ENCODE assay signal across 1 cellular context in genomic region chr4:82746705-82747567, GRCh38.
TF ChIP-seq lines count a peak whose summit lies in the region.

No MANE protein-coding gene starts in this region.

TF ChIP-seq in K562, 482 proteins besides CTCF, POLR2A, EP300 and RAD21:
- TF ChIP-seq, protein P1, sequence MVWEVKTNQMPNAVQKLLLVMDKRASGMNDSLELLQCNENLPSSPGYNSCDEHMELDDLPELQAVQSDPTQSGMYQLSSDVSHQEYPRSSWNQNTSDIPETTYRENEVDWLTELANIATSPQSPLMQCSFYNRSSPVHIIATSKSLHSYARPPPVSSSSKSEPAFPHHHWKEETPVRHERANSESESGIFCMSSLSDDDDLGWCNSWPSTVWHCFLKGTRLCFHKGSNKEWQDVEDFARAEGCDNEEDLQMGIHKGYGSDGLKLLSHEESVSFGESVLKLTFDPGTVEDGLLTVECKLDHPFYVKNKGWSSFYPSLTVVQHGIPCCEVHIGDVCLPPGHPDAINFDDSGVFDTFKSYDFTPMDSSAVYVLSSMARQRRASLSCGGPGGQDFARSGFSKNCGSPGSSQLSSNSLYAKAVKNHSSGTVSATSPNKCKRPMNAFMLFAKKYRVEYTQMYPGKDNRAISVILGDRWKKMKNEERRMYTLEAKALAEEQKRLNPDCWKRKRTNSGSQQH (CRISPR knock-in tag; IDR thresholded peaks at IDR 0.05): peak; percentile 68; the same call in 1 of the 2 replicates
- TF ChIP-seq TFAP4 (CRISPR knock-in tag; IDR thresholded peaks at IDR 0.05; ENCODE audit: borderline replicate concordance) (no peak), MECOM (CRISPR knock-in tag; IDR thresholded peaks at IDR 0.05) (no peak), ETS1 (conservative IDR thresholded peaks at IDR 0.05; ENCODE audit: control insufficient read depth, low read depth, low read length) (0 out of 2 replicates have a peak, but pooled peaks have one; percentile 42), KDM4B (IDR thresholded peaks at IDR 0.05; ENCODE audit: borderline replicate concordance in 2 of 2, low read depth in 1 of 2) (peak in 1 of 2 experiments; percentile 66; a peak in 1 of 4 replicates), NONO (IDR thresholded peaks at IDR 0.05; ENCODE audit: low read depth in 2 of 2, low read length in 1 of 2) (0 out of 4 replicates have a peak, but pooled peaks of 1 of the 2 experiments have one; percentile 19), RNF2 (IDR thresholded peaks at IDR 0.05) (peak; percentile 44; the same call in 1 of the 2 replicates), POLR2AphosphoS5 (IDR thresholded peaks at IDR 0.05; ENCODE audit: control insufficient read depth, insufficient read depth, low read depth, low read length) (peak; percentile 97), SUPT5H (IDR thresholded peaks at IDR 0.05) (peak; percentile 41; the same call in 1 of the 2 replicates), BCOR (IDR thresholded peaks at IDR 0.05) (no peak), BCLAF1 (IDR thresholded peaks at IDR 0.05; ENCODE audit: borderline replicate concordance in 1 of 2, control insufficient read depth in 1 of 2, low read depth in 2 of 2, low read length in 1 of 2) (peak in 1 of 2 experiments; percentile 75; a peak in 1 of 4 replicates), JUND (IDR thresholded peaks at IDR 0.05; ENCODE audit: borderline replicate concordance, low read depth, low read length) (no peak), JUND (tag; IDR thresholded peaks at IDR 0.05; ENCODE audit: borderline replicate concordance, low read depth, low read length) (no peak), HNRNPUL1 (IDR thresholded peaks at IDR 0.05; ENCODE audit: low read length) (no peak), POLR2G (IDR thresholded peaks at IDR 0.05; ENCODE audit: low read depth, low read length) (peak; percentile 57), PML (IDR thresholded peaks at IDR 0.05; ENCODE audit: low read length) (peak; percentile 93), ZNF121 (CRISPR knock-in tag; conservative IDR thresholded peaks at IDR 0.05) (no peak), GTF2A2 (tag; IDR thresholded peaks at IDR 0.05) (peak; percentile 69; the same call in 1 of the 2 replicates), ZFP36 (IDR thresholded peaks at IDR 0.05; ENCODE audit: low read depth, low read length, partially characterized antibody) (no peak), IRF9 (tag; IDR thresholded peaks at IDR 0.05) (no peak), CBX1 (IDR thresholded peaks at IDR 0.05; ENCODE audit: low read depth) (peak; percentile 91), TBP (optimal IDR thresholded peaks at IDR 0.05; ENCODE audit: low read depth, low read length) (peak; percentile 83), ZBED1 (IDR thresholded peaks at IDR 0.05) (peak; percentile 71; the same call in 1 of the 2 replicates), RBFOX2 (IDR thresholded peaks at IDR 0.05; ENCODE audit: low read depth, low read length) (peak; percentile 70)
- TF ChIP-seq, protein P2, sequence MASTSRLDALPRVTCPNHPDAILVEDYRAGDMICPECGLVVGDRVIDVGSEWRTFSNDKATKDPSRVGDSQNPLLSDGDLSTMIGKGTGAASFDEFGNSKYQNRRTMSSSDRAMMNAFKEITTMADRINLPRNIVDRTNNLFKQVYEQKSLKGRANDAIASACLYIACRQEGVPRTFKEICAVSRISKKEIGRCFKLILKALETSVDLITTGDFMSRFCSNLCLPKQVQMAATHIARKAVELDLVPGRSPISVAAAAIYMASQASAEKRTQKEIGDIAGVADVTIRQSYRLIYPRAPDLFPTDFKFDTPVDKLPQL (IDR thresholded peaks at IDR 0.05; ENCODE audit: extremely low read depth, insufficient read length): peak; percentile 53
- TF ChIP-seq, protein P3, sequence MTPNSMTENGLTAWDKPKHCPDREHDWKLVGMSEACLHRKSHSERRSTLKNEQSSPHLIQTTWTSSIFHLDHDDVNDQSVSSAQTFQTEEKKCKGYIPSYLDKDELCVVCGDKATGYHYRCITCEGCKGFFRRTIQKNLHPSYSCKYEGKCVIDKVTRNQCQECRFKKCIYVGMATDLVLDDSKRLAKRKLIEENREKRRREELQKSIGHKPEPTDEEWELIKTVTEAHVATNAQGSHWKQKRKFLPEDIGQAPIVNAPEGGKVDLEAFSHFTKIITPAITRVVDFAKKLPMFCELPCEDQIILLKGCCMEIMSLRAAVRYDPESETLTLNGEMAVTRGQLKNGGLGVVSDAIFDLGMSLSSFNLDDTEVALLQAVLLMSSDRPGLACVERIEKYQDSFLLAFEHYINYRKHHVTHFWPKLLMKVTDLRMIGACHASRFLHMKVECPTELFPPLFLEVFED (CRISPR knock-in tag; conservative IDR thresholded peaks at IDR 0.05): peak; percentile 87
